In genomic region chr10:25815999-25816768, GRCh38 we compare ENCODE assay signal across 15 cellular contexts.
DNase-seq lines count a peak whose midpoint lies in the region; ATAC-seq and TF ChIP-seq lines count a peak whose summit lies in the region.
"Had no signal": no experiment of that assay in that cellular context is flagged by ENCODE, and none has a peak within 500 bp of the region (broad histone marks: within the 10 kb centered on the region; RNA-seq: fewer than 3 reads in every experiment).

No MANE protein-coding gene starts in this region.

- no peaks in the 10 kb centered on the region for H3K36me3 ChIP-seq in mesendoderm (ENCODE audit: control insufficient read depth, insufficient read depth, low read length)

- peaks cover 36% of the 10 kb centered on the region for H3K4me1 Mint-ChIP-seq in WTC11

- H3K27ac ChIP-seq in mesendoderm (ENCODE audit: low read depth, low read length), result no peak overlapping the region

- no peak overlapping the region for H3K23ac ChIP-seq in mesendoderm (ENCODE audit: low read length)

- no peaks in the 10 kb centered on the region for H3K79me2 ChIP-seq in mesendoderm (ENCODE audit: control insufficient read depth, insufficient read depth, low read length)

- CTCF ChIA-PET in WTC11 (lab: Charles Lee), result interaction anchor here (0.6 to 0.7 kb wide), 2 partner anchors 156 to 701 kb away, joined by 5 to 6 read pairs; no protein-coding TSS in a partner anchor

- H2BK15ac ChIP-seq in mesendoderm (replicated peaks; ENCODE audit: low read depth), result no peak overlapping the region

- in situ Hi-C loops in Caki2 (cut with HindIII; ENCODE audit: low pct_unique_long_range_greater_than_20kb, low sequenced_read_pairs), result no loop called here

- no peak overlapping the region for H3K4ac ChIP-seq in mesendoderm (ENCODE audit: low read depth, low read length)

- H2BK120ac ChIP-seq in mesendoderm (ENCODE audit: low read depth, low read length), result peak overlapping the region; percentile 51

- H3K4me2 ChIP-seq in mesendoderm (ENCODE audit: low read length), result no peak overlapping the region

- POLR2A ChIA-PET in WTC11 (lab: Charles Lee), result no interaction called here

- H3K27me3 ChIP-seq in mesendoderm (ENCODE audit: insufficient read depth, low read length, poor library complexity), result no peaks in the 10 kb centered on the region

- H3K4me3 Mint-ChIP-seq in WTC11, result no peak overlapping the region

- no peaks in the 10 kb centered on the region for H3K4me1 ChIP-seq in mesendoderm (ENCODE audit: control insufficient read depth, low read depth, low read length)

- DNase-seq in Caki2 (ENCODE audit: low read depth) (peak; percentile 39), NCI-H1436 treated with DMSO at 0.1 percent for 48 hours (lab: John Stamatoyannopoulos, UW) (peak; percentile 99), RPMI8226 (peak; percentile 29), mesendoderm (no peak), WTC11 (ENCODE audit: low spot score) (no peak), cerebellar nuclear complex (lab: John Stamatoyannopoulos, UW) (no peak), SKM-1 (lab: John Stamatoyannopoulos, UW; ENCODE audit: unreplicated experiment) (no peak)
- DNase-seq in activated CD4-positive, CD25-positive, alpha-beta regulatory T cell treated with anti-CD3 and anti-CD28 coated beads, Interleukin-2, amount 50 U/mL, for 72 hours, result no peak
- DNase-seq: activated gamma-delta T cell; amygdala; left ventricle myocardium superior; NK-92 treated with Interleukin-12 subunit alpha and Interleukin-12 subunit beta, amount 100 ng/mL, for 24 hours; stimulated activated CD4-positive, alpha-beta T cell treated with anti-CD3 and anti-CD28 coated beads, Interleukin-1b, Interleukin-23, amount 100 ng/mL, for 48 hours had no signal

- H3K4me3 ChIP-seq in mesendoderm (ENCODE audit: low read length), result no peak overlapping the region

- H2BK5ac ChIP-seq in mesendoderm (ENCODE audit: low read length), result no peak overlapping the region

- H3K27ac Mint-ChIP-seq in WTC11, result no peak overlapping the region

- no peaks in the 10 kb centered on the region for H3K27me3 Mint-ChIP-seq in WTC11 (ENCODE audit: low read depth)

- H2AK5ac ChIP-seq in mesendoderm (ENCODE audit: low read length), result no peak overlapping the region

- H3K18ac ChIP-seq in mesendoderm (ENCODE audit: low read length), result no peak overlapping the region

- no peaks in the 10 kb centered on the region for H3K79me1 ChIP-seq in mesendoderm (ENCODE audit: low read length)

- H3K56ac ChIP-seq in mesendoderm (ENCODE audit: low read length), result no peak overlapping the region

- no peak overlapping the region for H4K8ac ChIP-seq in mesendoderm (ENCODE audit: low read depth, low read length)

- peaks cover 2% of the 10 kb centered on the region; the same call in 1 of the 2 replicates for H3K36me3 Mint-ChIP-seq in WTC11

- no peak overlapping the region for H4K5ac ChIP-seq in mesendoderm (ENCODE audit: low read length)

- no peak for TF ChIP-seq CTCF in WTC11 (IDR thresholded peaks at IDR 0.05)

- no peak overlapping the region for H3K9ac ChIP-seq in mesendoderm (ENCODE audit: low read length)

- peaks cover 13% of the 10 kb centered on the region for H3K9me3 Mint-ChIP-seq in WTC11

- no CpG with 5 or more reads among the region's 8 CpGs for WGBS in mesendoderm (ENCODE audit: extremely low coverage, insufficient coverage, low lambda C conversion rate)

- ATAC-seq in WTC11, result no peak
- ATAC-seq: left ventricle myocardium superior, Right ventricle myocardium inferior, sciatic nerve had no signal

TF ChIP-seq in WTC11, 78 proteins besides CTCF, POLR2A, EP300 and RAD21:
- TF ChIP-seq MYBL2 (CRISPR knock-in tag; IDR thresholded peaks at IDR 0.05), result no peak
- TF ChIP-seq SP1 (CRISPR knock-in tag; conservative IDR thresholded peaks at IDR 0.05), result no peak
- no peak for TF ChIP-seq TP53 (CRISPR knock-in tag; IDR thresholded peaks at IDR 0.05)
- TF ChIP-seq AFF4 (CRISPR knock-in tag; IDR thresholded peaks at IDR 0.05; ENCODE audit: borderline replicate concordance), result no peak
- TF ChIP-seq IRF2 (CRISPR knock-in tag; IDR thresholded peaks at IDR 0.05; ENCODE audit: borderline replicate concordance, low read depth), result no peak
- TF ChIP-seq FOXJ3 (CRISPR knock-in tag; IDR thresholded peaks at IDR 0.05; ENCODE audit: borderline replicate concordance), result no peak
- no peak for TF ChIP-seq ATF1 (CRISPR knock-in tag; IDR thresholded peaks at IDR 0.05)
- no peak for TF ChIP-seq PRRX2 (CRISPR knock-in tag; IDR thresholded peaks at IDR 0.05)
- no peak for TF ChIP-seq GTF2I (CRISPR knock-in tag; conservative IDR thresholded peaks at IDR 0.05)
- no peak for TF ChIP-seq ZNF416 (CRISPR knock-in tag; IDR thresholded peaks at IDR 0.05)
- no peak for TF ChIP-seq USF2 (CRISPR knock-in tag; IDR thresholded peaks at IDR 0.05)
- TF ChIP-seq MXD4 (CRISPR knock-in tag; IDR thresholded peaks at IDR 0.05; ENCODE audit: borderline replicate concordance), result no peak

Comparison
In these comparisons a context has a peak if more than half of its experiments do, and no peak if none do; other contexts are left out.
1. DNase-seq: peak in Caki2 (single experiment), NCI-H1436 treated with DMSO at 0.1 percent for 48 hours (single experiment) and RPMI8226 (single experiment); none in mesendoderm (single experiment), WTC11 (single experiment), cerebellar nuclear complex (0 of 2), SKM-1 (single experiment) and activated CD4-positive, CD25-positive, alpha-beta regulatory T cell treated with anti-CD3 and anti-CD28 coated beads, Interleukin-2, amount 50 U/mL, for 72 hours (single experiment).